Comparison of ENCODE assay signal across 1 cellular context in the genomic region with DNA sequence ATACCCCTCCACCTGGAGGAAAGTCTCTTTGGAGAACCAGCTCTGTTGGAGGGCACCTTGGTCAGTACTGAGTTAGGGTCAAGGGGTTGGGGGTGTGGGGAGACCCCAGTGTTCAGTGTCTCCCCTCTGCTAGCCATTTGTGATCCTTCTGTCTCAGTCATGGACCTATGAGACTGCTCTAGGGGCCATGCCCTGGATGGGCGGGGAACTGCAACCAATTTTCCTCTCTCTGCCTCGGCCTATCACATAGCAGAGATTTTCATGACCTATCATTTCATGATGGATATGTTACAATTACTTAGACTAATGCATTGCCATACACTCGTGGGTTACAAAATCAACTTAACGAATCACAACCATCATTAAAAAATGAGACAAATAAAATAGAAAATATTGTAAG.
TF ChIP-seq lines count a peak whose summit lies in the region.

No MANE protein-coding gene starts in this region.

TF ChIP-seq in WTC11, 78 proteins besides CTCF, POLR2A, EP300 and RAD21 (continued from another document):
- TF ChIP-seq CREB1 (CRISPR knock-in tag; IDR thresholded peaks at IDR 0.05) (no peak), E2F5 (CRISPR knock-in tag; IDR thresholded peaks at IDR 0.05) (no peak), MYBL2 (CRISPR knock-in tag; IDR thresholded peaks at IDR 0.05) (no peak), ETV6 (CRISPR knock-in tag; IDR thresholded peaks at IDR 0.05) (no peak), SP1 (CRISPR knock-in tag; conservative IDR thresholded peaks at IDR 0.05) (no peak)
- TF ChIP-seq, protein P1, sequence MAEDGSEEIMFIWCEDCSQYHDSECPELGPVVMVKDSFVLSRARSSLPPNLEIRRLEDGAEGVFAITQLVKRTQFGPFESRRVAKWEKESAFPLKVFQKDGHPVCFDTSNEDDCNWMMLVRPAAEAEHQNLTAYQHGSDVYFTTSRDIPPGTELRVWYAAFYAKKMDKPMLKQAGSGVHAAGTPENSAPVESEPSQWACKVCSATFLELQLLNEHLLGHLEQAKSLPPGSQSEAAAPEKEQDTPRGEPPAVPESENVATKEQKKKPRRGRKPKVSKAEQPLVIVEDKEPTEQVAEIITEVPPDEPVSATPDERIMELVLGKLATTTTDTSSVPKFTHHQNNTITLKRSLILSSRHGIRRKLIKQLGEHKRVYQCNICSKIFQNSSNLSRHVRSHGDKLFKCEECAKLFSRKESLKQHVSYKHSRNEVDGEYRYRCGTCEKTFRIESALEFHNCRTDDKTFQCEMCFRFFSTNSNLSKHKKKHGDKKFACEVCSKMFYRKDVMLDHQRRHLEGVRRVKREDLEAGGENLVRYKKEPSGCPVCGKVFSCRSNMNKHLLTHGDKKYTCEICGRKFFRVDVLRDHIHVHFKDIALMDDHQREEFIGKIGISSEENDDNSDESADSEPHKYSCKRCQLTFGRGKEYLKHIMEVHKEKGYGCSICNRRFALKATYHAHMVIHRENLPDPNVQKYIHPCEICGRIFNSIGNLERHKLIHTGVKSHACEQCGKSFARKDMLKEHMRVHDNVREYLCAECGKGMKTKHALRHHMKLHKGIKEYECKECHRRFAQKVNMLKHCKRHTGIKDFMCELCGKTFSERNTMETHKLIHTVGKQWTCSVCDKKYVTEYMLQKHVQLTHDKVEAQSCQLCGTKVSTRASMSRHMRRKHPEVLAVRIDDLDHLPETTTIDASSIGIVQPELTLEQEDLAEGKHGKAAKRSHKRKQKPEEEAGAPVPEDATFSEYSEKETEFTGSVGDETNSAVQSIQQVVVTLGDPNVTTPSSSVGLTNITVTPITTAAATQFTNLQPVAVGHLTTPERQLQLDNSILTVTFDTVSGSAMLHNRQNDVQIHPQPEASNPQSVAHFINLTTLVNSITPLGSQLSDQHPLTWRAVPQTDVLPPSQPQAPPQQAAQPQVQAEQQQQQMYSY (CRISPR knock-in tag; IDR thresholded peaks at IDR 0.05), result no peak
